In genomic region chr1:98660941-98661543, GRCh38 we compare ENCODE assay signal across 8 cellular contexts. TPM values are rescaled to one million over a fixed set of nuclear protein-coding genes. Genes with fewer than 3 reads are reported as not detected.
DNase-seq lines count a peak whose midpoint lies in the region; ATAC-seq and TF ChIP-seq lines count a peak whose summit lies in the region.

No MANE protein-coding gene starts in this region.

- peak; percentile 6 for ATAC-seq in HG03097 (IDR thresholded peaks at IDR 0.05; ENCODE audit: low FRiP score, unreplicated experiment)
- peak; percentile 16 to 44 for ATAC-seq in lower lobe of right lung
- ATAC-seq in thoracic aorta (ENCODE audit: insufficient number of reproducible peaks, low FRiP score, low read depth): no peak
- ATAC-seq in GM18907 (IDR thresholded peaks at IDR 0.05; ENCODE audit: unreplicated experiment): no peak

- no peaks in the 10 kb centered on the region for H3K27me3 Mint-ChIP-seq in chondrocyte (ENCODE audit: low read depth)

- H3K9me3 ChIP-seq in lower lobe of right lung (no peaks in the 10 kb centered on the region), thoracic aorta (no peaks in the 10 kb centered on the region)

- H3K36me3 ChIP-seq in lower lobe of right lung (no peaks in the 10 kb centered on the region), thoracic aorta (no peaks in the 10 kb centered on the region)

- H3K27me3 ChIP-seq in lower lobe of right lung (ENCODE audit: low read depth): no peaks in the 10 kb centered on the region
- H3K27me3 ChIP-seq in thoracic aorta (replicated peaks; ENCODE audit: insufficient read depth): no peaks in the 10 kb centered on the region

- H3K4me3 ChIP-seq in AG10803 (ENCODE audit: low read length) (peak overlapping the region; percentile 85), lower lobe of right lung (peak overlapping the region; percentile 88), thoracic aorta (peak overlapping the region; percentile 97)

- no peak for TF ChIP-seq CTCF in AG10803 (conservative IDR thresholded peaks at IDR 0.05; ENCODE audit: low read length)
- no peak for TF ChIP-seq CTCF in chondrocyte (IDR thresholded peaks at IDR 0.05)
- TF ChIP-seq CTCF in lower lobe of right lung (IDR thresholded peaks at IDR 0.05): no peak
- no peak for TF ChIP-seq CTCF in thoracic aorta (IDR thresholded peaks at IDR 0.05)

- H3K9me3 Mint-ChIP-seq in chondrocyte (ENCODE audit: low read depth): no peaks in the 10 kb centered on the region

- H3K4me1 Mint-ChIP-seq in chondrocyte (ENCODE audit: low read depth): peaks cover 34% of the 10 kb centered on the region

- intact Hi-C loops in lower lobe of right lung (cut with DNase I): no loop called here

- no peaks in the 10 kb centered on the region for H3K36me3 Mint-ChIP-seq in chondrocyte (ENCODE audit: low read depth)

- H3K4me1 ChIP-seq in lower lobe of right lung: peaks cover 11% of the 10 kb centered on the region
- H3K4me1 ChIP-seq in thoracic aorta (ENCODE audit: control insufficient read depth in 1 of 2, low read depth in 2 of 2): peaks cover 23 to 31% of the 10 kb centered on the region in 2 donors

- DNase-seq in AG10803 (ENCODE audit: low read depth) (peak; percentile 20), chondrocyte (ENCODE audit: low spot score) (no peak), lower lobe of right lung (no peak), thoracic aorta (ENCODE audit: low spot score) (no peak), LoVo (ENCODE audit: low spot score) (no peak), GOT3 (lab: John Stamatoyannopoulos, UW) (no peak)

- peak overlapping the region; percentile 71 for H3K27ac Mint-ChIP-seq in chondrocyte (ENCODE audit: unreplicated experiment)

- H3K4me3 Mint-ChIP-seq in chondrocyte (ENCODE audit: unreplicated experiment): peak overlapping the region; percentile 99

- H3K27ac ChIP-seq in lower lobe of right lung (peak overlapping the region; percentile 84), thoracic aorta (peak overlapping the region; percentile 89 to 97)

RNA-seq across cellular contexts. Expression of gene SNX7, which starts 0.5 kb away (rescaled TPM):
- total RNA-seq in chondrocyte (34.0 to 43.9 TPM (median 35.1 TPM) in 3 replicates), lower lobe of right lung (15.2 TPM), thoracic aorta (10 to 100 TPM; 27.8 to 38.6 TPM)

Comparison
In these comparisons a context has a peak if more than half of its experiments do, and no peak if none do; other contexts are left out.
1. ATAC-seq: peak in HG03097 (single experiment) and lower lobe of right lung (2 of 2); none in thoracic aorta (single experiment) and GM18907 (single experiment).
2. Peak in every context shown above with its lines, with median percentiles within 50 percentile points of each other: H3K4me3 ChIP-seq.